ENCODE assay signal across 9 cellular contexts in genomic region chr16:46885960-46886763, GRCh38. TPM values are rescaled to one million over a fixed set of nuclear protein-coding genes. Genes with fewer than 3 reads are reported as not detected.
DNase-seq lines count a peak whose midpoint lies in the region; ATAC-seq and TF ChIP-seq lines count a peak whose summit lies in the region.
"Had no signal": no experiment of that assay in that cellular context is flagged by ENCODE, and none has a peak within 500 bp of the region (broad histone marks: within the 10 kb centered on the region; RNA-seq: fewer than 3 reads in every experiment).

No MANE protein-coding gene starts in this region.

- in situ Hi-C loops in KBM-7 (cut with MboI; ENCODE audit: low pct_unique_long_range_greater_than_20kb, low sequenced_read_pairs) = no loop called here

- intact Hi-C loops in left colon (cut with DNase I, micrococcal nuclease) = no loop called here

- no peak for ATAC-seq in central memory CD8-positive, alpha-beta T cell (replicated peaks; ENCODE audit: extremely low read depth, poor library complexity, severe bottlenecking)
- no peak for ATAC-seq in GM18907 (IDR thresholded peaks at IDR 0.05; ENCODE audit: unreplicated experiment)
- no peak for ATAC-seq in left colon

- H3K9me3 Mint-ChIP-seq in central memory CD8-positive, alpha-beta T cell = no peaks in the 10 kb centered on the region
- no peaks in the 10 kb centered on the region for H3K9me3 Mint-ChIP-seq in mesothelial cell of epicardium

- peaks cover 14% of the 10 kb centered on the region for H3K4me1 Mint-ChIP-seq in central memory CD8-positive, alpha-beta T cell
- peaks cover 28% of the 10 kb centered on the region for H3K4me1 Mint-ChIP-seq in mesothelial cell of epicardium

- TF ChIP-seq CTCF in AG04449 (IDR thresholded peaks at IDR 0.05; ENCODE audit: insufficient read depth, low read length, missing control alignments) = no peak
- no peak for TF ChIP-seq CTCF in mesothelial cell of epicardium (IDR thresholded peaks at IDR 0.05; ENCODE audit: unreplicated experiment)

- H3K4me3 ChIP-seq in AG04449 (ENCODE audit: low read depth, low read length) = peak overlapping the region; percentile 10
- H3K4me3 ChIP-seq: SK-N-MC had no signal

- POLR2A ChIA-PET in AG04449 (lab: Yijun Ruan, JAX) = interaction anchor here (0.7 kb wide), 1 partner anchor 8 kb away, joined by 3 read pairs; no protein-coding TSS in a partner anchor

- CTCF ChIA-PET in AG04449 (lab: Yijun Ruan, JAX) = interaction anchor here (0.6 to 12.3 kb wide), 10 partner anchors 10 to 258 kb away, joined by 3 to 112 read pairs (median 4); partner anchors contain the start of gene NETO2

- no peak overlapping the region for H3K27ac Mint-ChIP-seq in central memory CD8-positive, alpha-beta T cell (ENCODE audit: low read depth)
- peak overlapping the region; percentile 70 for H3K27ac Mint-ChIP-seq in mesothelial cell of epicardium

- peak overlapping the region; percentile 86 for H3K4me3 Mint-ChIP-seq in central memory CD8-positive, alpha-beta T cell
- H3K4me3 Mint-ChIP-seq in mesothelial cell of epicardium = peak overlapping the region; percentile 81

- DNase-seq in AG04449 (ENCODE audit: low read depth, low spot score) (no peak), KBM-7 (peak; percentile 23), mesothelial cell of epicardium (ENCODE audit: low spot score in 2 of 2, unreplicated experiment in 2 of 2) (no peak), NOMO-1 treated with dmso at 0.1 percent for 144 hours (lab: John Stamatoyannopoulos, UW; ENCODE audit: unreplicated experiment) (no peak), left colon (no peak)
- DNase-seq in central memory CD8-positive, alpha-beta T cell (ENCODE audit: low spot score in 2 of 2) = no peak
- DNase-seq in activated naive CD4-positive, alpha-beta T cell (lab: John Stamatoyannopoulos, UW) = no peak

- peaks cover 43% of the 10 kb centered on the region for H3K27me3 Mint-ChIP-seq in central memory CD8-positive, alpha-beta T cell
- H3K27me3 Mint-ChIP-seq in mesothelial cell of epicardium (ENCODE audit: low read depth) = peaks cover 10% of the 10 kb centered on the region

- peaks cover 2% of the 10 kb centered on the region for H3K36me3 Mint-ChIP-seq in central memory CD8-positive, alpha-beta T cell (ENCODE audit: insufficient read depth)
- H3K36me3 Mint-ChIP-seq in mesothelial cell of epicardium = peaks cover 6% of the 10 kb centered on the region

RNA-seq across cellular contexts. Expression of gene GPT2, which starts 2.0 kb away (rescaled TPM):
- total RNA-seq in mesothelial cell of epicardium (28.0 to 35.0 TPM (median 30.6 TPM) in 3 replicates), left colon (10 to 100 TPM; 26.8 to 32.1 TPM)

RNA-seq across cellular contexts. Expression of gene C16orf87, which starts 55.2 kb away (rescaled TPM):
- total RNA-seq in mesothelial cell of epicardium (28.2 to 29.5 TPM (median 28.6 TPM) in 3 replicates), left colon (1 to 10 TPM; 6.1 to 7.6 TPM)
